8 cellular contexts compared by ENCODE assay signal in genomic region chr11:19953909-19954308, GRCh38.
A peak's percentile ranks its signal among the peaks of the same experiment; 100 is the strongest.
DNase-seq lines count a peak whose midpoint lies in the region; ATAC-seq, FAIRE-seq and TF ChIP-seq lines count a peak whose summit lies in the region.

No MANE protein-coding gene starts in this region.

- no peaks in the 10 kb centered on the region for H3K79me2 ChIP-seq in HepG2 (ENCODE audit: insufficient read depth, low read length)

- CTCF ChIA-PET in HepG2 (lab: Yijun Ruan, JAX; ENCODE audit: low intra/inter-chr PET ratio, low total read pairs) = interaction anchor here (1.6 kb wide), 1 partner anchor 49 kb away, joined by 14 read pairs; no protein-coding TSS in a partner anchor

- H3K27me3 ChIP-seq in HepG2 (ENCODE audit: control insufficient read depth in 1 of 2, insufficient read depth in 2 of 2, low read length in 2 of 2) = no peaks in the 10 kb centered on the region

- DNase-seq in Daoy (ENCODE audit: low read depth) (peak; percentile 76), NCI-H2107 (lab: John Stamatoyannopoulos, UW) (peak; percentile 20), caudate nucleus (lab: John Stamatoyannopoulos, UW) (peak in 14 of 61 donors; percentile 5 to 79 (median 15)), HepG2 (ENCODE audit: low spot score) (peak; percentile 93), GOT3 (lab: John Stamatoyannopoulos, UW) (no peak)
- no peak for DNase-seq in activated CD4-positive, CD25-positive, alpha-beta regulatory T cell (lab: John Stamatoyannopoulos, UW)

- ATAC-seq in HepG2 = peak; percentile 92
- no peak for ATAC-seq in GM18498 (IDR thresholded peaks at IDR 0.05; ENCODE audit: unreplicated experiment)
- no peak for ATAC-seq in HG03442 (IDR thresholded peaks at IDR 0.05; ENCODE audit: unreplicated experiment)

- peak; percentile 57 for TF ChIP-seq RAD21 in HepG2 (CRISPR knock-in tag; IDR thresholded peaks at IDR 0.05)

- POLR2A ChIA-PET in HepG2 (lab: Yijun Ruan, JAX) = interaction anchor here (0.8 to 3.9 kb wide), 21 partner anchors 9 to 179 kb away, joined by 3 to 35 read pairs (median 6); no protein-coding TSS in a partner anchor

- no peaks in the 10 kb centered on the region for H4K20me1 ChIP-seq in HepG2 (ENCODE audit: insufficient read depth, low read length)

- H2AFZ ChIP-seq in HepG2 (ENCODE audit: low read length) = no peak overlapping the region

- no peak for TF ChIP-seq POLR2A in HepG2 (IDR thresholded peaks at IDR 0.05; ENCODE audit: insufficient read depth in 1 of 2, low read depth in 2 of 2, low read length in 2 of 2)

- no TSS peak for BruUV-seq in HepG2 (replicated peaks; lab: Mats Ljungman, UMichigan)

- intact Hi-C loops in HepG2 (cut with micrococcal nuclease; ENCODE audit: unreplicated experiment) = loop anchor here (1.0 to 2.0 kb wide), 4 partner anchors 41 to 82 kb away; no protein-coding TSS in a partner anchor

- peak overlapping the region; percentile 30; the same call in 1 of the 2 replicates for H3K4me2 ChIP-seq in HepG2 (ENCODE audit: low read depth, low read length)

- no peak overlapping the region for H3K9ac ChIP-seq in HepG2 (ENCODE audit: insufficient read depth, low read depth, low read length)

- peak; percentile 85 for TF ChIP-seq CTCF in HepG2 (CRISPR knock-in tag; IDR thresholded peaks at IDR 0.05)

- no peak overlapping the region for H3K4me3 ChIP-seq in HepG2 (replicated peaks in 1 of 3; ENCODE audit: insufficient read depth in 1 of 3, low read depth in 2 of 3, low read length in 3 of 3)

- H3K9me3 ChIP-seq in HepG2 (ENCODE audit: low read length) = no peaks in the 10 kb centered on the region

- peak overlapping the region; percentile 34 for H3K27ac ChIP-seq in caudate nucleus (ENCODE audit: low read depth, low read length)
- H3K27ac ChIP-seq in HepG2 (ENCODE audit: extremely low read length, insufficient read depth, low read length) = peak overlapping the region; percentile 13

- no peaks in the 10 kb centered on the region for H3K36me3 ChIP-seq in HepG2 (replicated peaks in 1 of 2; ENCODE audit: control insufficient read depth in 1 of 2, insufficient read depth in 2 of 2, low read length in 2 of 2)

- TF ChIP-seq EP300 in HepG2 (IDR thresholded peaks at IDR 0.05; ENCODE audit: low read depth in 2 of 2, low read length in 2 of 2) (peak in 1 of 2 experiments; percentile 73; a peak in 2 of 4 replicates), HepG2 (CRISPR knock-in tag; IDR thresholded peaks at IDR 0.05; ENCODE audit: borderline replicate concordance) (no peak)

- H3K4me1 ChIP-seq in HepG2 (ENCODE audit: insufficient read depth, low read length) = peaks cover 76% of the 10 kb centered on the region

- WGBS in HepG2 (ENCODE audit: low lambda C conversion rate) = 4% methylated on average over 2 of the region's 2 CpGs

- in situ Hi-C loops in HepG2 (cut with HindIII; ENCODE audit: extremely low pct_ligation_motif_present, low pct_unique_long_range_greater_than_20kb) = loop anchor here (5.0 kb wide), 1 partner anchor 73 kb away; no protein-coding TSS in a partner anchor

- peak; percentile 86 for FAIRE-seq in HepG2 (lab: Jason Lieb, UNC)

TF ChIP-seq in HepG2, 621 proteins besides CTCF, POLR2A, EP300 and RAD21 (continues in another document):
- no peak for TF ChIP-seq ZNF660 (CRISPR knock-in tag; IDR thresholded peaks at IDR 0.05; ENCODE audit: borderline replicate concordance, low read depth)
- TF ChIP-seq ZBTB37 (CRISPR knock-in tag; IDR thresholded peaks at IDR 0.05) = 0 out of 2 replicates have a peak, but pooled peaks have one; percentile 25
- no peak for TF ChIP-seq E2F1 (CRISPR knock-in tag; IDR thresholded peaks at IDR 0.05)
- peak; percentile 21; the same call in 1 of the 2 replicates for TF ChIP-seq THAP11 (CRISPR knock-in tag; IDR thresholded peaks at IDR 0.05)
- no peak for TF ChIP-seq ZBTB7A (CRISPR knock-in tag; IDR thresholded peaks at IDR 0.05)
- no peak for TF ChIP-seq CBFB (CRISPR knock-in tag; IDR thresholded peaks at IDR 0.05)
- no peak for TF ChIP-seq SYNCRIP (IDR thresholded peaks at IDR 0.05; ENCODE audit: insufficient read depth, low read depth, low read length)
- TF ChIP-seq PRDM15 (CRISPR knock-in tag; IDR thresholded peaks at IDR 0.05) = no peak
- TF ChIP-seq ZNF468 (CRISPR knock-in tag; IDR thresholded peaks at IDR 0.05) = no peak
- TF ChIP-seq ZBTB25 (CRISPR knock-in tag; IDR thresholded peaks at IDR 0.05) = no peak
- TF ChIP-seq MYC (CRISPR knock-in tag; IDR thresholded peaks at IDR 0.05; ENCODE audit: borderline replicate concordance) = no peak
- no peak for TF ChIP-seq FOXA1 (IDR thresholded peaks at IDR 0.05)
- peak; percentile 84 for TF ChIP-seq FOXA1 (CRISPR knock-in tag; IDR thresholded peaks at IDR 0.05)
- no peak for TF ChIP-seq MXD3 (CRISPR knock-in tag; IDR thresholded peaks at IDR 0.05)
- no peak for TF ChIP-seq ZMYM2 (CRISPR knock-in tag; IDR thresholded peaks at IDR 0.05)
- 0 out of 2 replicates have a peak, but pooled peaks have one; percentile 39 for TF ChIP-seq GZF1 (CRISPR knock-in tag; IDR thresholded peaks at IDR 0.05)
- TF ChIP-seq TBX2 (CRISPR knock-in tag; IDR thresholded peaks at IDR 0.05; ENCODE audit: borderline replicate concordance) = peak; percentile 69; the same call in 1 of the 2 replicates
- no peak for TF ChIP-seq ZNF256 (CRISPR knock-in tag; conservative IDR thresholded peaks at IDR 0.05)
- no peak for TF ChIP-seq RNF2 (conservative IDR thresholded peaks at IDR 0.05; ENCODE audit: low read depth)

Comparison
In these comparisons a context has a peak if more than half of its experiments do, and no peak if none do; other contexts are left out.
1. DNase-seq: peak in Daoy (single experiment), NCI-H2107 (single experiment) and HepG2 (single experiment); none in GOT3 (single experiment) and activated CD4-positive, CD25-positive, alpha-beta regulatory T cell (0 of 4).